ENCODE assay signal across 9 cellular contexts in genomic region chr3:192817053-192817452, GRCh38.
DNase-seq lines count a peak whose midpoint lies in the region; ATAC-seq lines count a peak whose summit lies in the region.
"Had no signal": no experiment of that assay in that cellular context is flagged by ENCODE, and none has a peak within 500 bp of the region (broad histone marks: within the 10 kb centered on the region; RNA-seq: fewer than 3 reads in every experiment).

No MANE protein-coding gene starts in this region.

- CTCF ChIA-PET in activated naive CD4-positive, alpha-beta T cell treated with anti-CD3 and anti-CD28 coated beads for 36 hours (lab: Charles Lee), result interaction anchor here (0.6 to 7.5 kb wide), 19 partner anchors 10 to 712 kb away, joined by 3 to 155 read pairs (median 4); partner anchors contain the start of gene MB21D2
- CTCF ChIA-PET in activated naive CD4-positive, alpha-beta T cell treated with anti-CD3 and anti-CD28 coated beads, Interleukin-2, amount 10 ng/mL, durations not matched to agents 7 days and 5 days (lab: Charles Lee), result interaction anchor here (0.6 to 8.2 kb wide), 15 partner anchors 11 to 754 kb away, joined by 3 to 161 read pairs (median 3); partner anchors contain the start of gene MB21D2

- peak; percentile 45 for DNase-seq in activated naive CD4-positive, alpha-beta T cell treated with anti-CD3 and anti-CD28 coated beads for 36 hours
- no peak for DNase-seq in activated naive CD4-positive, alpha-beta T cell treated with anti-CD3 and anti-CD28 coated beads, Interleukin-2, amount 10 ng/mL, durations not matched to agents 7 days and 5 days
- DNase-seq in activated naive CD8-positive, alpha-beta T cell treated with anti-CD3 and anti-CD28 coated beads, Interleukin-2, amount 10 ng/mL, durations not matched to agents 7 days and 5 days, result no peak
- DNase-seq in NCI-H526 (lab: John Stamatoyannopoulos, UW) (no peak), H7 (no peak), NCI-H446 (lab: John Stamatoyannopoulos, UW) (no peak)

- peak; percentile 46 for ATAC-seq in HG02973 (IDR thresholded peaks at IDR 0.05; ENCODE audit: unreplicated experiment)
- peak; percentile 35 for ATAC-seq in activated naive CD8-positive, alpha-beta T cell treated with anti-CD3 and anti-CD28 coated beads, Interleukin-2, amount 10 ng/mL, durations not matched to agents 7 days and 5 days (ENCODE audit: low read depth)

- H3K36me3 Mint-ChIP-seq in activated naive CD4-positive, alpha-beta T cell treated with anti-CD3 and anti-CD28 coated beads for 36 hours (ENCODE audit: low read depth), result no peaks in the 10 kb centered on the region
- no peaks in the 10 kb centered on the region for H3K36me3 Mint-ChIP-seq in activated naive CD4-positive, alpha-beta T cell treated with anti-CD3 and anti-CD28 coated beads, Interleukin-2, amount 10 ng/mL, durations not matched to agents 7 days and 5 days
- H3K36me3 Mint-ChIP-seq in activated naive CD8-positive, alpha-beta T cell treated with anti-CD3 and anti-CD28 coated beads, Interleukin-2, amount 10 ng/mL, durations not matched to agents 7 days and 5 days, result no peaks in the 10 kb centered on the region
- no peaks in the 10 kb centered on the region for H3K36me3 Mint-ChIP-seq in stimulated activated naive CD8-positive, alpha-beta T cell treated with anti-CD3 and anti-CD28 coated beads, Interleukin-15, Interleukin-2, amounts not matched to agents 100 ng/mL and 50 ng/mL, for 24 hours (ENCODE audit: low read depth)

- H3K9me3 Mint-ChIP-seq in activated naive CD4-positive, alpha-beta T cell treated with anti-CD3 and anti-CD28 coated beads for 36 hours, result no peaks in the 10 kb centered on the region
- no peaks in the 10 kb centered on the region for H3K9me3 Mint-ChIP-seq in activated naive CD4-positive, alpha-beta T cell treated with anti-CD3 and anti-CD28 coated beads, Interleukin-2, amount 10 ng/mL, durations not matched to agents 7 days and 5 days
- no peaks in the 10 kb centered on the region for H3K9me3 Mint-ChIP-seq in activated naive CD8-positive, alpha-beta T cell treated with anti-CD3 and anti-CD28 coated beads, Interleukin-2, amount 10 ng/mL, durations not matched to agents 7 days and 5 days
- H3K9me3 Mint-ChIP-seq in stimulated activated naive CD8-positive, alpha-beta T cell treated with anti-CD3 and anti-CD28 coated beads, Interleukin-15, Interleukin-2, amounts not matched to agents 100 ng/mL and 50 ng/mL, for 24 hours, result no peaks in the 10 kb centered on the region

- no peaks in the 10 kb centered on the region for H3K27me3 ChIP-seq in H7 (ENCODE audit: control insufficient read depth, insufficient read depth, low read length)
- H3K27me3 ChIP-seq: BLaER1 treated with 17β-estradiol and CSF1 and Interleukin-3, amounts not matched to agents 10 nM and 100 nM had no signal

- H3K4me3 ChIP-seq in H7 (ENCODE audit: insufficient read depth, low read depth, low read length), result no peak overlapping the region
- H3K4me3 ChIP-seq: BLaER1 treated with 17β-estradiol and CSF1 and Interleukin-3, amounts not matched to agents 10 nM and 100 nM had no signal

- intact Hi-C loops in activated naive CD4-positive, alpha-beta T cell treated with anti-CD3 and anti-CD28 coated beads for 36 hours (cut with micrococcal nuclease), result loop anchor here (2.0 to 10.0 kb wide), 3 partner anchors 308 to 644 kb away; no protein-coding TSS in a partner anchor

- H3K4me3 Mint-ChIP-seq in activated naive CD4-positive, alpha-beta T cell treated with anti-CD3 and anti-CD28 coated beads for 36 hours, result no peak overlapping the region
- H3K4me3 Mint-ChIP-seq in activated naive CD4-positive, alpha-beta T cell treated with anti-CD3 and anti-CD28 coated beads, Interleukin-2, amount 10 ng/mL, durations not matched to agents 7 days and 5 days, result no peak overlapping the region
- H3K4me3 Mint-ChIP-seq in activated naive CD8-positive, alpha-beta T cell treated with anti-CD3 and anti-CD28 coated beads, Interleukin-2, amount 10 ng/mL, durations not matched to agents 7 days and 5 days, result peak overlapping the region; percentile 50
- peak overlapping the region; percentile 27 for H3K4me3 Mint-ChIP-seq in stimulated activated naive CD8-positive, alpha-beta T cell treated with anti-CD3 and anti-CD28 coated beads, Interleukin-15, Interleukin-2, amounts not matched to agents 100 ng/mL and 50 ng/mL, for 24 hours

- POLR2A ChIA-PET in activated naive CD8-positive, alpha-beta T cell treated with anti-CD3 and anti-CD28 coated beads, Interleukin-2, amount 10 ng/mL, durations not matched to agents 7 days and 5 days (lab: Charles Lee), result interaction anchor here (1.3 to 1.4 kb wide), 3 partner anchors 64 to 224 kb away, joined by 3 read pairs; no protein-coding TSS in a partner anchor

- H3K27me3 Mint-ChIP-seq in activated naive CD4-positive, alpha-beta T cell treated with anti-CD3 and anti-CD28 coated beads for 36 hours (ENCODE audit: low read depth), result peaks cover 7% of the 10 kb centered on the region
- H3K27me3 Mint-ChIP-seq in activated naive CD4-positive, alpha-beta T cell treated with anti-CD3 and anti-CD28 coated beads, Interleukin-2, amount 10 ng/mL, durations not matched to agents 7 days and 5 days, result no peaks in the 10 kb centered on the region
- no peaks in the 10 kb centered on the region for H3K27me3 Mint-ChIP-seq in activated naive CD8-positive, alpha-beta T cell treated with anti-CD3 and anti-CD28 coated beads, Interleukin-2, amount 10 ng/mL, durations not matched to agents 7 days and 5 days
- H3K27me3 Mint-ChIP-seq in stimulated activated naive CD8-positive, alpha-beta T cell treated with anti-CD3 and anti-CD28 coated beads, Interleukin-15, Interleukin-2, amounts not matched to agents 100 ng/mL and 50 ng/mL, for 24 hours, result peaks cover 5% of the 10 kb centered on the region

- peaks cover 44% of the 10 kb centered on the region for H3K4me1 Mint-ChIP-seq in activated naive CD4-positive, alpha-beta T cell treated with anti-CD3 and anti-CD28 coated beads for 36 hours (ENCODE audit: low read depth)
- H3K4me1 Mint-ChIP-seq in activated naive CD4-positive, alpha-beta T cell treated with anti-CD3 and anti-CD28 coated beads, Interleukin-2, amount 10 ng/mL, durations not matched to agents 7 days and 5 days, result peaks cover 47% of the 10 kb centered on the region
- peaks cover 21% of the 10 kb centered on the region for H3K4me1 Mint-ChIP-seq in activated naive CD8-positive, alpha-beta T cell treated with anti-CD3 and anti-CD28 coated beads, Interleukin-2, amount 10 ng/mL, durations not matched to agents 7 days and 5 days
- peaks cover 43% of the 10 kb centered on the region for H3K4me1 Mint-ChIP-seq in stimulated activated naive CD8-positive, alpha-beta T cell treated with anti-CD3 and anti-CD28 coated beads, Interleukin-15, Interleukin-2, amounts not matched to agents 100 ng/mL and 50 ng/mL, for 24 hours (ENCODE audit: low read depth)

- H3K36me3 ChIP-seq in H7 (replicated peaks; ENCODE audit: control insufficient read depth, insufficient read depth, low read length), result no peaks in the 10 kb centered on the region
- H3K36me3 ChIP-seq: BLaER1 treated with 17β-estradiol and CSF1 and Interleukin-3, amounts not matched to agents 10 nM and 100 nM had no signal

- H3K27ac Mint-ChIP-seq in activated naive CD4-positive, alpha-beta T cell treated with anti-CD3 and anti-CD28 coated beads for 36 hours, result no peak overlapping the region
- H3K27ac Mint-ChIP-seq in activated naive CD4-positive, alpha-beta T cell treated with anti-CD3 and anti-CD28 coated beads, Interleukin-2, amount 10 ng/mL, durations not matched to agents 7 days and 5 days, result no peak overlapping the region
- H3K27ac Mint-ChIP-seq in activated naive CD8-positive, alpha-beta T cell treated with anti-CD3 and anti-CD28 coated beads, Interleukin-2, amount 10 ng/mL, durations not matched to agents 7 days and 5 days, result peak overlapping the region; percentile 66
- H3K27ac Mint-ChIP-seq in stimulated activated naive CD8-positive, alpha-beta T cell treated with anti-CD3 and anti-CD28 coated beads, Interleukin-15, Interleukin-2, amounts not matched to agents 100 ng/mL and 50 ng/mL, for 24 hours, result peak overlapping the region; percentile 21

Comparison
In these comparisons a context has a peak if more than half of its experiments do, and no peak if none do; other contexts are left out.
1. H3K27ac Mint-ChIP-seq: peak in activated naive CD8-positive, alpha-beta T cell treated with anti-CD3 and anti-CD28 coated beads, Interleukin-2, amount 10 ng/mL, durations not matched to agents 7 days and 5 days (single experiment) and stimulated activated naive CD8-positive, alpha-beta T cell treated with anti-CD3 and anti-CD28 coated beads, Interleukin-15, Interleukin-2, amounts not matched to agents 100 ng/mL and 50 ng/mL, for 24 hours (single experiment); none in activated naive CD4-positive, alpha-beta T cell treated with anti-CD3 and anti-CD28 coated beads for 36 hours (single experiment) and activated naive CD4-positive, alpha-beta T cell treated with anti-CD3 and anti-CD28 coated beads, Interleukin-2, amount 10 ng/mL, durations not matched to agents 7 days and 5 days (single experiment).
2. H3K4me3 Mint-ChIP-seq: peak in activated naive CD8-positive, alpha-beta T cell treated with anti-CD3 and anti-CD28 coated beads, Interleukin-2, amount 10 ng/mL, durations not matched to agents 7 days and 5 days (single experiment) and stimulated activated naive CD8-positive, alpha-beta T cell treated with anti-CD3 and anti-CD28 coated beads, Interleukin-15, Interleukin-2, amounts not matched to agents 100 ng/mL and 50 ng/mL, for 24 hours (single experiment); none in activated naive CD4-positive, alpha-beta T cell treated with anti-CD3 and anti-CD28 coated beads for 36 hours (single experiment) and activated naive CD4-positive, alpha-beta T cell treated with anti-CD3 and anti-CD28 coated beads, Interleukin-2, amount 10 ng/mL, durations not matched to agents 7 days and 5 days (single experiment).